In genomic region chr2:207166349-207167128, GRCh38 we compare ENCODE assay signal across 8 cellular contexts. TPM values are rescaled to one million over a fixed set of nuclear protein-coding genes. Genes with fewer than 3 reads are reported as not detected.
DNase-seq lines count a peak whose midpoint lies in the region; ATAC-seq and TF ChIP-seq lines count a peak whose summit lies in the region.

No MANE protein-coding gene starts in this region.

- H3K36me3 ChIP-seq in HUES64 (ENCODE audit: insufficient read depth, low read length) = no peaks in the 10 kb centered on the region
- peaks cover 32% of the 10 kb centered on the region for H3K36me3 ChIP-seq in RWPE2 (ENCODE audit: low read depth)
- H3K36me3 ChIP-seq in thoracic aorta = no peaks in the 10 kb centered on the region

- H3K4me3 ChIP-seq in HUES64 (ENCODE audit: low read length) = peak overlapping the region; percentile 73
- H3K4me3 ChIP-seq in RWPE2 (ENCODE audit: severe bottlenecking) = peak overlapping the region; percentile 94
- peak overlapping the region; percentile 95 for H3K4me3 ChIP-seq in thoracic aorta

- H3K27me3 ChIP-seq in HUES64 (ENCODE audit: insufficient read depth, low read length) = no peaks in the 10 kb centered on the region; the same call in 1 of the 2 replicates
- no peaks in the 10 kb centered on the region for H3K27me3 ChIP-seq in RWPE2 (ENCODE audit: insufficient read depth, poor library complexity, severe bottlenecking)
- no peaks in the 10 kb centered on the region for H3K27me3 ChIP-seq in foreskin keratinocyte
- H3K27me3 ChIP-seq in thoracic aorta (replicated peaks; ENCODE audit: insufficient read depth) = no peaks in the 10 kb centered on the region

- peak overlapping the region; percentile 99 for H3K27ac Mint-ChIP-seq in neural crest cell (ENCODE audit: unreplicated experiment)

- TF ChIP-seq CTCF in RWPE2 (IDR thresholded peaks at IDR 0.05; ENCODE audit: poor library complexity, severe bottlenecking) = peak; percentile 22
- TF ChIP-seq CTCF in foreskin keratinocyte (conservative IDR thresholded peaks at IDR 0.05) = peak; percentile 26
- peak; percentile 43 for TF ChIP-seq CTCF in neural crest cell (conservative IDR thresholded peaks at IDR 0.05)
- peak; percentile 53 for TF ChIP-seq CTCF in thoracic aorta (IDR thresholded peaks at IDR 0.05)

- peak overlapping the region; percentile 99 for H3K9ac ChIP-seq in HUES64 (ENCODE audit: low read depth, low read length)

- under 1% methylated on average over 89 of the region's 89 CpGs for WGBS in HUES64

- no peaks in the 10 kb centered on the region for H3K27me3 Mint-ChIP-seq in neural crest cell (ENCODE audit: low read depth)

- H3K4me1 ChIP-seq in HUES64 (ENCODE audit: insufficient read depth, low read length) (peaks cover 42% of the 10 kb centered on the region), RWPE2 (ENCODE audit: insufficient read depth, poor library complexity, severe bottlenecking) (peaks cover 15% of the 10 kb centered on the region), foreskin keratinocyte (peaks cover 17% of the 10 kb centered on the region), thoracic aorta (ENCODE audit: control insufficient read depth in 1 of 2, low read depth in 2 of 2) (peaks cover 12 to 21% of the 10 kb centered on the region in 2 donors)

- no peaks in the 10 kb centered on the region for H3K9me3 Mint-ChIP-seq in neural crest cell

- peak overlapping the region; percentile 98 for H3K4me3 Mint-ChIP-seq in neural crest cell

- DNase-seq in DMS79 treated with DMSO at 0.1 percent for 48 hours (lab: John Stamatoyannopoulos, UW) (peak; percentile 82), RWPE2 (ENCODE audit: low spot score) (peak; percentile 73), foreskin keratinocyte (peak in 1 of 2 donors; percentile 60), neural crest cell (ENCODE audit: low read depth, low spot score) (peak; percentile 67), thoracic aorta (ENCODE audit: low spot score) (peak; percentile 12)
- peak; percentile 38 to 68 (median 52) for DNase-seq in activated naive CD4-positive, alpha-beta T cell (lab: John Stamatoyannopoulos, UW)

- peak; percentile 47 for ATAC-seq in GM21526 (IDR thresholded peaks at IDR 0.05; ENCODE audit: low FRiP score, unreplicated experiment)
- peak; percentile 40 for ATAC-seq in RWPE2 (ENCODE audit: low read depth)
- peak; percentile 49 for ATAC-seq in foreskin keratinocyte
- ATAC-seq in thoracic aorta (ENCODE audit: insufficient number of reproducible peaks, low FRiP score, low read depth) = peak; percentile 34

- H3K9me3 ChIP-seq in HUES64 (ENCODE audit: insufficient read depth, low read depth, low read length) (no peaks in the 10 kb centered on the region), RWPE2 (ENCODE audit: severe bottlenecking) (no peaks in the 10 kb centered on the region), thoracic aorta (no peaks in the 10 kb centered on the region)

- peak overlapping the region; percentile 99 for H3K27ac ChIP-seq in HUES64 (ENCODE audit: low read depth, low read length)
- H3K27ac ChIP-seq in RWPE2 (ENCODE audit: poor library complexity, severe bottlenecking) = peak overlapping the region; percentile 96
- H3K27ac ChIP-seq in foreskin keratinocyte = peak overlapping the region; percentile 97
- peak overlapping the region; percentile 100 for H3K27ac ChIP-seq in thoracic aorta

- H3K36me3 Mint-ChIP-seq in neural crest cell (ENCODE audit: low read depth) = no peaks in the 10 kb centered on the region

- peaks cover 51% of the 10 kb centered on the region for H3K4me1 Mint-ChIP-seq in neural crest cell

RNA-seq across cellular contexts. Expression of gene KLF7, which starts 0.8 kb away (rescaled TPM):
- polyA plus RNA-seq in HUES64 (2013, experiment 1 of 2) = 11.9 TPM
- polyA plus RNA-seq in HUES64 (2013, experiment 2 of 2) = 11.3 TPM
- total RNA-seq in foreskin keratinocyte = 32.3 and 40.6 TPM in 2 replicates
- 6.3 and 6.7 TPM in 2 replicates for polyA plus RNA-seq in foreskin keratinocyte
- 17.4 and 18.4 TPM in 2 replicates for total RNA-seq in neural crest cell
- total RNA-seq in thoracic aorta = 10 to 100 TPM; 27.2 to 28.3 TPM
